In the genomic region with DNA sequence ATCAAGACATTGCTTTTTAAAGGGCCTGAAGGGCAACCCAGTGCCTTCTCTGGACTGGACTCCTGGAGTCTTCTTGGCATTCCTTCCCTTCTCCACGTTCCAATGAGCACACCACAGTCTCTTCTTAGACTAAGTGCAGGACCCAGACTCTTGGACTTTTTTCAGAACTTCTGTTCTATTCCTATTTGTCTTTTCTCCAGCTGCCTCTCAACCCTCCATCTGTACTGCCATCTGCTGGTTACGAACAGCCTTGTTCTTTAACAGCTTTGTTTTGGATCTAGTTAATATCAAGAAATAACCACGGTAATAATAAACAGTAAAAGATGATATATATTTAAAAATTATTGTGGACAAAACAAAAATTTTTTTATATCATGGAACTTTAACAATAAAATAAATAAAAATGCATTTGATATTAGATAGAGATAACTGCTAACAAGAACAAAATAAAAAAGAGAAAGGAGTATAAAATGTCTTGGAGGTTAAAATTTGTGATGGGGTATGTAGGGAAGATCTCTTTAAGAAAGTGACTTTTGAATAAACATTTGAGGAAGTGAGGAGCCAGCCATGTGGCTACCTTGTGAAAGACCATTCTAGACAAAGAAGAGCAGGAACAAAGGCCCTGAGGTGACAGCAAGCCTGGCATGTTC, we compare ENCODE assay signal across 8 cellular contexts.
A peak's percentile ranks its signal among the peaks of the same experiment; 100 is the strongest.
DNase-seq lines count a peak whose midpoint lies in the region; ATAC-seq and TF ChIP-seq lines count a peak whose summit lies in the region.

No MANE protein-coding gene starts in this region.

- peak; percentile 90 for TF ChIP-seq CTCF in natural killer cell (IDR thresholded peaks at IDR 0.05)
- TF ChIP-seq CTCF in MCF 10A (IDR thresholded peaks at IDR 0.05; ENCODE audit: unreplicated experiment): peak; percentile 65

- H3K27ac Mint-ChIP-seq in natural killer cell (no peak overlapping the region), MCF 10A (ENCODE audit: low read depth, unreplicated experiment) (no peak overlapping the region)
- H3K27ac Mint-ChIP-seq in natural killer cell treated with Interleukin-12 subunit alpha and Interleukin-12 subunit beta and Interleukin-15 and Interleukin-18, amount 100 ng/mL, for 72 hours: no peak overlapping the region

- H3K4me3 Mint-ChIP-seq in natural killer cell: no peak overlapping the region
- H3K4me3 Mint-ChIP-seq in natural killer cell treated with Interleukin-12 subunit alpha and Interleukin-12 subunit beta and Interleukin-15 and Interleukin-18, amount 100 ng/mL, for 72 hours: no peak overlapping the region
- no peak overlapping the region for H3K4me3 Mint-ChIP-seq in MCF 10A (ENCODE audit: unreplicated experiment)

- POLR2A ChIA-PET in MCF 10A (lab: Yijun Ruan, JAX): interaction anchor here (0.6 to 2.0 kb wide), 5 partner anchors 15 to 1990 kb away, joined by 3 to 7 read pairs (median 4); no protein-coding TSS in a partner anchor

- no TSS peak for BruUV-seq in MCF 10A (replicated peaks; lab: Mats Ljungman, UMichigan)

- DNase-seq in natural killer cell: no peak
- DNase-seq in natural killer cell treated with Interleukin-12 subunit alpha and Interleukin-12 subunit beta and Interleukin-15 and Interleukin-18, amount 100 ng/mL, for 72 hours (ENCODE audit: low spot score): no peak
- peak; percentile 89 for DNase-seq in NCI-H510A treated with DMSO at 0.1 percent for 48 hours (lab: John Stamatoyannopoulos, UW)
- DNase-seq in MCF 10A (ENCODE audit: unreplicated experiment): peak; percentile 63
- peak; percentile 55 for DNase-seq in left kidney (ENCODE audit: low read depth, low spot score)
- no peak for DNase-seq in NCI-H345 (lab: John Stamatoyannopoulos, UW)
- DNase-seq in T-helper 2 cell: no peak
- DNase-seq in activated naive CD4-positive, alpha-beta T cell (lab: John Stamatoyannopoulos, UW): no peak

- no peaks in the 10 kb centered on the region for H3K36me3 Mint-ChIP-seq in natural killer cell
- H3K36me3 Mint-ChIP-seq in natural killer cell treated with Interleukin-12 subunit alpha and Interleukin-12 subunit beta and Interleukin-15 and Interleukin-18, amount 100 ng/mL, for 72 hours: no peaks in the 10 kb centered on the region
- no peaks in the 10 kb centered on the region for H3K36me3 Mint-ChIP-seq in MCF 10A (ENCODE audit: insufficient read depth, unreplicated experiment)

- ATAC-seq in natural killer cell: peak in 2 of 3 donors; percentile 63 to 69
- ATAC-seq in natural killer cell treated with Interleukin-12 subunit alpha and Interleukin-12 subunit beta and Interleukin-15 and Interleukin-18, amount 100 ng/mL, for 72 hours: no peak

- CTCF ChIA-PET in MCF 10A (lab: Yijun Ruan, JAX): interaction anchor here (0.5 to 2.1 kb wide), 8 partner anchors 352 to 1084 kb away, joined by 3 to 24 read pairs (median 4); no protein-coding TSS in a partner anchor

- intact Hi-C loops in natural killer cell (cut with micrococcal nuclease): loop anchor here (1.0 to 2.0 kb wide), 3 partner anchors 191 to 1090 kb away; no protein-coding TSS in a partner anchor
- intact Hi-C loops in MCF 10A (cut with micrococcal nuclease): loop anchor here (1.0 to 5.0 kb wide), 8 partner anchors 132 to 1083 kb away; partner anchors contain the start of gene FAM83B

- H3K4me1 Mint-ChIP-seq in natural killer cell: peaks cover 5 to 25% of the 10 kb centered on the region in 2 donors
- H3K4me1 Mint-ChIP-seq in natural killer cell treated with Interleukin-12 subunit alpha and Interleukin-12 subunit beta and Interleukin-15 and Interleukin-18, amount 100 ng/mL, for 72 hours (ENCODE audit: low read depth in 2 of 2): peaks cover 3 to 5% of the 10 kb centered on the region in 2 donors
- H3K4me1 Mint-ChIP-seq in MCF 10A (ENCODE audit: insufficient read depth, unreplicated experiment): no peaks in the 10 kb centered on the region

- peaks cover 10 to 13% of the 10 kb centered on the region in 2 donors for H3K27me3 Mint-ChIP-seq in natural killer cell (ENCODE audit: low read depth in 2 of 2)
- peaks cover 5 to 9% of the 10 kb centered on the region in 2 donors for H3K27me3 Mint-ChIP-seq in natural killer cell treated with Interleukin-12 subunit alpha and Interleukin-12 subunit beta and Interleukin-15 and Interleukin-18, amount 100 ng/mL, for 72 hours
- H3K27me3 Mint-ChIP-seq in MCF 10A (ENCODE audit: insufficient read depth, unreplicated experiment): no peaks in the 10 kb centered on the region

- H3K9me3 Mint-ChIP-seq in natural killer cell: peaks cover 0 to 2% of the 10 kb centered on the region in 2 donors
- no peaks in the 10 kb centered on the region for H3K9me3 Mint-ChIP-seq in natural killer cell treated with Interleukin-12 subunit alpha and Interleukin-12 subunit beta and Interleukin-15 and Interleukin-18, amount 100 ng/mL, for 72 hours
- H3K9me3 Mint-ChIP-seq in MCF 10A (ENCODE audit: unreplicated experiment): no peaks in the 10 kb centered on the region

Comparison
In these comparisons a context has a peak if more than half of its experiments do, and no peak if none do; other contexts are left out.
1. ATAC-seq: peak in natural killer cell (2 of 3); none in natural killer cell treated with Interleukin-12 subunit alpha and Interleukin-12 subunit beta and Interleukin-15 and Interleukin-18, amount 100 ng/mL, for 72 hours (0 of 2).
2. DNase-seq: peak in NCI-H510A treated with DMSO at 0.1 percent for 48 hours (single experiment), MCF 10A (single experiment) and left kidney (single experiment); none in natural killer cell (single experiment), natural killer cell treated with Interleukin-12 subunit alpha and Interleukin-12 subunit beta and Interleukin-15 and Interleukin-18, amount 100 ng/mL, for 72 hours (single experiment), NCI-H345 (single experiment), T-helper 2 cell (0 of 5) and activated naive CD4-positive, alpha-beta T cell (0 of 4).